Comparison of ENCODE assay signal across 13 cellular contexts in the genomic region with DNA sequence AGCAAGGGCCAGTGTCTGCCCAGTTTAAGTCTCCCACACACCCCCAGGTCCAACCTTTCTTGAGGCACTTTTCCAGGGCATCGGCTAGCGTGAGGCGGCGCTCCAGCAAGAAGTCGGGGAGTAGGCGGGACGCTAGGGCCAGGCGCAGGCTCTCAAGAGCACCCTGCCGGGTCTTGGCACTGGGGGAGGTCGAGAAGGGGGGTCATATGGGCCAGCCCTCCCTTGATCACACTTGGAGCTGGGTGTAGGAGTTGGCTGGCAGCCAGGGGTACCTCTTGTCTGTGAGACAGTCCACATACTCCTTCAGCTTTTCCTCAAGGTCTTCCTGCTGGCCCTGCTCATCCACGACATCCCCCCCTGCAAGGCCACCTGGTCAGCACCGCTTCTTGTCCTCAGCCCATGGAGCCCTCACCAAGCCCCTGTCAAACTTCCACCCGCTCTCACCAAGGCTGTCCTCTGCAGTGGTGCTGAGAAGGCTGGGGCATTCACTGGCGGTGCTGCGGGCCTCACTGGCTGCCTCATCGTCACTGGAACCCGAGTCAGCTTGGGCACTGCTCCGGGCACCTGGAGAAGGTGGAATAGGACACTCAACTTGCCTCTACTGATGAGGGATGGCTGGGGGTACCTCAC. TPM values are rescaled to one million over a fixed set of nuclear protein-coding genes. Genes with fewer than 3 reads are reported as not detected.
DNase-seq lines count a peak whose midpoint lies in the region; ATAC-seq and TF ChIP-seq lines count a peak whose summit lies in the region.
"Had no signal": no experiment of that assay in that cellular context is flagged by ENCODE, and none has a peak within 500 bp of the region (broad histone marks: within the 10 kb centered on the region; RNA-seq: fewer than 3 reads in every experiment).

No MANE protein-coding gene starts in this region.

- H3K27ac ChIP-seq in Karpas-422 (ENCODE audit: low read length) (no peak overlapping the region), adrenal gland (no peak overlapping the region), neuronal stem cell (replicated peaks; ENCODE audit: low read length) (no peak overlapping the region)

- TF ChIP-seq CTCF in adrenal gland (IDR thresholded peaks at IDR 0.05) = no peak

- WGBS in adrenal gland, 4 donors = 80 to 90% (median 86%) methylated on average over 9 to 18 of the region's 18 CpGs
- WGBS in neuronal stem cell (ENCODE audit: extremely low coverage in 2 of 2, insufficient read length in 2 of 2, insufficient replicate concordance in 1 of 2), 2 donors = no CpG with 5 or more reads among the region's 18 CpGs

- H3K9me3 ChIP-seq in Karpas-422 (ENCODE audit: low read length) (no peaks in the 10 kb centered on the region), adrenal gland (replicated peaks in 1 of 3) (no peaks in the 10 kb centered on the region), neuronal stem cell (replicated peaks in 1 of 2; ENCODE audit: control insufficient read depth in 2 of 2, insufficient read depth in 1 of 2, low read depth in 1 of 2, low read length in 2 of 2) (no peaks in the 10 kb centered on the region)

- no peaks in the 10 kb centered on the region for H3K9me3 Mint-ChIP-seq in activated CD4-positive, alpha-beta T cell treated with anti-CD3 and anti-CD28 coated beads, Interleukin-2, amount 10 ng/mL, durations not matched to agents 7 days and 5 days

- TF ChIP-seq POLR2A in adrenal gland (IDR thresholded peaks at IDR 0.05) = no peak

- H2AFZ ChIP-seq in Karpas-422 (ENCODE audit: low read length) (no peak overlapping the region), neuronal stem cell (ENCODE audit: low read length) (no peak overlapping the region)

- no peak overlapping the region for H2BK15ac ChIP-seq in neuronal stem cell (ENCODE audit: low read length)

- no peak overlapping the region for H3K18ac ChIP-seq in neuronal stem cell (ENCODE audit: low read length)

- no peak overlapping the region for H3K27ac Mint-ChIP-seq in activated CD4-positive, alpha-beta T cell treated with anti-CD3 and anti-CD28 coated beads, Interleukin-2, amount 10 ng/mL, durations not matched to agents 7 days and 5 days

- ATAC-seq in GM21529 (IDR thresholded peaks at IDR 0.05; ENCODE audit: unreplicated experiment) (no peak), GM19328 (IDR thresholded peaks at IDR 0.05; ENCODE audit: unreplicated experiment) (no peak), HG03097 (IDR thresholded peaks at IDR 0.05; ENCODE audit: low FRiP score, unreplicated experiment) (no peak)

- H4K20me1 ChIP-seq in Karpas-422 (ENCODE audit: insufficient read depth, low read depth, low read length) = 0 out of 2 replicates have a peak, but pooled peaks cover 4% of the 10 kb centered on the region

- intact Hi-C loops in adrenal gland (cut with DNase I) = no loop called here

- H3K4me1 ChIP-seq in Karpas-422 (ENCODE audit: low read length) (peaks cover 18% of the 10 kb centered on the region), adrenal gland (replicated peaks in 1 of 2) (peaks cover 19 to 21% of the 10 kb centered on the region in 2 donors), neuronal stem cell (ENCODE audit: control insufficient read depth in 2 of 2, insufficient read depth in 1 of 2, low read depth in 1 of 2, low read length in 2 of 2) (peaks cover 11 to 12% of the 10 kb centered on the region in 2 donors)

- H3K36me3 Mint-ChIP-seq in activated CD4-positive, alpha-beta T cell treated with anti-CD3 and anti-CD28 coated beads, Interleukin-2, amount 10 ng/mL, durations not matched to agents 7 days and 5 days (ENCODE audit: low read depth) = no peaks in the 10 kb centered on the region

- H3K27me3 Mint-ChIP-seq in activated CD4-positive, alpha-beta T cell treated with anti-CD3 and anti-CD28 coated beads, Interleukin-2, amount 10 ng/mL, durations not matched to agents 7 days and 5 days = no peaks in the 10 kb centered on the region

- H4K91ac ChIP-seq in neuronal stem cell (ENCODE audit: low read depth, low read length, poor library complexity) = no peak overlapping the region

- H3K4me1 Mint-ChIP-seq in activated CD4-positive, alpha-beta T cell treated with anti-CD3 and anti-CD28 coated beads, Interleukin-2, amount 10 ng/mL, durations not matched to agents 7 days and 5 days = peaks cover 23% of the 10 kb centered on the region

- peak overlapping the region; percentile 99 for H3K4me3 ChIP-seq in Karpas-422 (ENCODE audit: low read length)
- H3K4me3 ChIP-seq in adrenal gland = no peak overlapping the region
- H3K4me3 ChIP-seq in neuronal stem cell (ENCODE audit: low read length in 2 of 2) = peak overlapping the region; percentile 30 to 99

- no peak overlapping the region for H4K8ac ChIP-seq in neuronal stem cell (ENCODE audit: low read depth, low read length)

- peak; percentile 5 for DNase-seq in activated CD4-positive, alpha-beta T cell treated with anti-CD3 and anti-CD28 coated beads, Interleukin-2, amount 10 ng/mL, durations not matched to agents 7 days and 5 days
- no peak for DNase-seq in activated CD4-positive, alpha-beta T cell treated with anti-CD3 and anti-CD28 coated beads, Interleukin-2, amount 50 U/mL, for 1 hour
- DNase-seq in Karpas-422 (no peak), adrenal gland (peak in 4 of 7 donors; percentile 44 to 70 (median 54)), neuronal stem cell (ENCODE audit: low spot score) (no peak)
- DNase-seq: activated CD4-positive, alpha-beta T cell treated with anti-CD3 and anti-CD28 coated beads for 4 hours; hypothalamus; NCI-H510A; trophoblast cell had no signal

- no peaks in the 10 kb centered on the region for H3K9me2 ChIP-seq in Karpas-422 (replicated peaks; ENCODE audit: insufficient read depth, low read length)

- H3K14ac ChIP-seq in neuronal stem cell (ENCODE audit: low read length) = no peak overlapping the region

- H2AK5ac ChIP-seq in neuronal stem cell (ENCODE audit: low read depth, low read length) = no peak overlapping the region

- POLR2A ChIA-PET in activated CD4-positive, alpha-beta T cell treated with anti-CD3 and anti-CD28 coated beads, Interleukin-2, amount 10 ng/mL, durations not matched to agents 7 days and 5 days (lab: Charles Lee) = no interaction called here

- peak overlapping the region; percentile 97 for H3K9ac ChIP-seq in Karpas-422 (ENCODE audit: low read length)
- no peak overlapping the region for H3K9ac ChIP-seq in neuronal stem cell (ENCODE audit: low read depth, low read length, poor library complexity)

- peaks cover 17% of the 10 kb centered on the region for H3K79me1 ChIP-seq in neuronal stem cell (ENCODE audit: low read depth, low read length)

- H3K4me3 Mint-ChIP-seq in activated CD4-positive, alpha-beta T cell treated with anti-CD3 and anti-CD28 coated beads, Interleukin-2, amount 10 ng/mL, durations not matched to agents 7 days and 5 days = peak overlapping the region; percentile 88

- H3K23ac ChIP-seq in neuronal stem cell (ENCODE audit: low read depth, low read length, poor library complexity) = no peak overlapping the region

- H3K27me3 ChIP-seq in Karpas-422 (ENCODE audit: low read length) (no peaks in the 10 kb centered on the region), adrenal gland (no peaks in the 10 kb centered on the region), neuronal stem cell (ENCODE audit: control insufficient read depth in 3 of 3, insufficient read depth in 3 of 3, low read depth in 1 of 3, low read length in 3 of 3) (no peaks in the 10 kb centered on the region)

- no peak overlapping the region for H2BK5ac ChIP-seq in neuronal stem cell (ENCODE audit: low read length)

- CTCF ChIA-PET in activated CD4-positive, alpha-beta T cell treated with anti-CD3 and anti-CD28 coated beads, Interleukin-2, amount 10 ng/mL, durations not matched to agents 7 days and 5 days (lab: Charles Lee) = interaction anchor here (1.2 to 3.8 kb wide), 5 partner anchors 8 to 47 kb away, joined by 3 to 10 read pairs (median 6); partner anchors contain the start of genes HYAL3 and NAA80

- H3K36me3 ChIP-seq in Karpas-422 (ENCODE audit: insufficient read depth, low read length) (peaks cover 27% of the 10 kb centered on the region; the same call in 1 of the 2 replicates), adrenal gland (replicated peaks in 1 of 2) (peaks cover 0 to 30% of the 10 kb centered on the region in 2 donors), neuronal stem cell (replicated peaks in 1 of 2; ENCODE audit: control insufficient read depth in 2 of 2, insufficient read depth in 2 of 2, low read length in 2 of 2) (peaks cover 36 to 50% of the 10 kb centered on the region in 2 donors)

- no peak overlapping the region for H2BK120ac ChIP-seq in neuronal stem cell (ENCODE audit: low read depth, low read length)

- no peak overlapping the region for H3K4ac ChIP-seq in neuronal stem cell (ENCODE audit: low read length)

- peaks cover 24% of the 10 kb centered on the region for H3K79me2 ChIP-seq in Karpas-422 (ENCODE audit: low read length)

- H3K4me2 ChIP-seq in Karpas-422 (ENCODE audit: low read depth, low read length, poor library complexity, severe bottlenecking) = peak overlapping the region; percentile 97
- no peak overlapping the region for H3K4me2 ChIP-seq in neuronal stem cell (ENCODE audit: insufficient read depth, low read length, poor library complexity, severe bottlenecking)

- no peak overlapping the region for H2BK12ac ChIP-seq in neuronal stem cell (ENCODE audit: low read length)

RNA-seq across cellular contexts. Expression of gene IFRD2, which starts 2.0 kb away (rescaled TPM):
- total RNA-seq in activated CD4-positive, alpha-beta T cell treated with anti-CD3 and anti-CD28 coated beads, Interleukin-2, amount 10 ng/mL, durations not matched to agents 7 days and 5 days = 10 to 100 TPM; 59.4 to 66.0 TPM
- total RNA-seq in Karpas-422 (2014; rRNA removed; shearing (Covaris generic); ENCODE audit: low replicate concordance) = 75.2 and 82.1 TPM in 2 replicates
- total RNA-seq in adrenal gland = 10 to 100 TPM; 44.9 to 96.3 (median 55.2) TPM
- polyA plus RNA-seq in adrenal gland = 100 to 1,000 TPM in 2 of 3 donors, 10 to 100 TPM in 1; 55.9 to 182 (median 144) TPM
- 23.1 TPM for polyA plus RNA-seq in neuronal stem cell (2013, experiment 1 of 2)
- polyA plus RNA-seq in neuronal stem cell (2013, experiment 2 of 2) = 22.1 TPM

RNA-seq across cellular contexts. Expression of gene HYAL3, which starts 9.0 kb away (rescaled TPM):
- total RNA-seq in activated CD4-positive, alpha-beta T cell treated with anti-CD3 and anti-CD28 coated beads, Interleukin-2, amount 10 ng/mL, durations not matched to agents 7 days and 5 days = 10 to 100 TPM in 1 of 2 experiments, 1 to 10 TPM in 1; 9.2 to 10.9 TPM
- total RNA-seq in Karpas-422 (2014; rRNA removed; shearing (Covaris generic); ENCODE audit: low replicate concordance) = 9.3 and 17.2 TPM in 2 replicates
- 1 to 10 TPM; 1.7 to 5.4 (median 3.4) TPM for total RNA-seq in adrenal gland
- polyA plus RNA-seq in adrenal gland = 1 to 10 TPM; 2.5 to 6.8 (median 3.2) TPM
- 2.5 TPM for polyA plus RNA-seq in neuronal stem cell (2013, experiment 1 of 2)
- 2.0 TPM for polyA plus RNA-seq in neuronal stem cell (2013, experiment 2 of 2)

RNA-seq across cellular contexts. Expression of gene NAA80, which starts 9.0 kb away (rescaled TPM):
- 10 to 100 TPM; 28.9 to 31.7 TPM for total RNA-seq in activated CD4-positive, alpha-beta T cell treated with anti-CD3 and anti-CD28 coated beads, Interleukin-2, amount 10 ng/mL, durations not matched to agents 7 days and 5 days
- 18.1 and 20.3 TPM in 2 replicates for total RNA-seq in Karpas-422 (2014; rRNA removed; shearing (Covaris generic); ENCODE audit: low replicate concordance)
- 10 to 100 TPM in 6 of 8 donors, 1 to 10 TPM in 2; 9.8 to 17.9 (median 11.0) TPM for total RNA-seq in adrenal gland
- 10 to 100 TPM in 2 of 3 donors, 1 to 10 TPM in 1; 6.0 to 19.8 (median 14.0) TPM for polyA plus RNA-seq in adrenal gland
- 16.7 TPM for polyA plus RNA-seq in neuronal stem cell (2013, experiment 1 of 2)
- 16.1 TPM for polyA plus RNA-seq in neuronal stem cell (2013, experiment 2 of 2)

RNA-seq across cellular contexts. Expression of gene LSMEM2, which starts 11.3 kb away (rescaled TPM):
- not detected for total RNA-seq in activated CD4-positive, alpha-beta T cell treated with anti-CD3 and anti-CD28 coated beads, Interleukin-2, amount 10 ng/mL, durations not matched to agents 7 days and 5 days
- 0.14 TPM in 1 of 2 replicates, not detected in the other for total RNA-seq in Karpas-422 (2014; rRNA removed; shearing (Covaris generic); ENCODE audit: low replicate concordance)
- under 1 TPM in 3 of 8 donors, not detected in 5; 0.36 to 0.76 (median 0.60) TPM for total RNA-seq in adrenal gland
- under 1 TPM; 0.09 to 0.64 (median 0.47) TPM for polyA plus RNA-seq in adrenal gland
- 0.28 TPM for polyA plus RNA-seq in neuronal stem cell (2013, experiment 1 of 2)
- 0.21 TPM for polyA plus RNA-seq in neuronal stem cell (2013, experiment 2 of 2)
- polyA plus RNA-seq: AG04450 had no signal

RNA-seq across cellular contexts. Expression of gene HYAL1, which starts 13.1 kb away (rescaled TPM):
- total RNA-seq in activated CD4-positive, alpha-beta T cell treated with anti-CD3 and anti-CD28 coated beads, Interleukin-2, amount 10 ng/mL, durations not matched to agents 7 days and 5 days = under 1 TPM in 1 of 2 experiments, not detected in 1; 0.07 TPM
- total RNA-seq in Karpas-422 (2014; rRNA removed; shearing (Covaris generic); ENCODE audit: low replicate concordance) = 0.14 and 0.71 TPM in 2 replicates
- total RNA-seq in adrenal gland = 10 to 100 TPM; 19.9 to 50.5 (median 36.8) TPM
- polyA plus RNA-seq in adrenal gland = 10 to 100 TPM in 2 of 3 donors, 1 to 10 TPM in 1; 9.7 to 50.1 (median 16.5) TPM
- polyA plus RNA-seq in neuronal stem cell (2013, experiment 1 of 2) = 1.6 TPM
- 1.6 TPM for polyA plus RNA-seq in neuronal stem cell (2013, experiment 2 of 2)

Comparison
In these comparisons a context has a peak if more than half of its experiments do, and no peak if none do; other contexts are left out.
1. DNase-seq: peak in activated CD4-positive, alpha-beta T cell treated with anti-CD3 and anti-CD28 coated beads, Interleukin-2, amount 10 ng/mL, durations not matched to agents 7 days and 5 days (single experiment) and adrenal gland (4 of 7); none in activated CD4-positive, alpha-beta T cell treated with anti-CD3 and anti-CD28 coated beads, Interleukin-2, amount 50 U/mL, for 1 hour (single experiment), Karpas-422 (single experiment) and neuronal stem cell (single experiment).
2. H3K4me3 ChIP-seq: peak in Karpas-422 (single experiment) and neuronal stem cell (2 of 2); none in adrenal gland (0 of 4).